Comparison of ENCODE assay signal across 25 cellular contexts in the genomic region with DNA sequence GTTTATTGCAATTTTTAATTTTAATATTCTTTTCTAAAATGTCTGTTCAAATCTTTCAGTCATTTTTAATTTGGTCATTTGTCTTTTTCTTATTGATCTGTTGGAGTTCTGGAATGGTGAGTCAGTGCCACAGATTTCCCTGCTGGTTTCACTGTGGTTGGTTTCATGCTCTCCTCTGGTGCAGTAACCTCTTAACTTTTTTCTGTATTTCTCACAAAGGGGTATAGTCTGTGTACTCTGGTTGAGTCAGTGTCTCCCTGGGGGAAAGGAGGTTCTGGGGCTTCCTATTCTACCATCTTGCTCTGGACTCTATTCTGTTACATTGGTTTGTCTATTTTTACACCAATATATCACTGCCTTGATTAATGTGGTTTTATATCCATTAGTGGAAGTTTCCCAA.
DNase-seq lines count a peak whose midpoint lies in the region; ATAC-seq, FAIRE-seq and TF ChIP-seq lines count a peak whose summit lies in the region.
"Had no signal": no experiment of that assay in that cellular context is flagged by ENCODE, and none has a peak within 500 bp of the region (broad histone marks: within the 10 kb centered on the region; RNA-seq: fewer than 3 reads in every experiment).

No MANE protein-coding gene starts in this region.

- no peak for FAIRE-seq in astrocyte (lab: Jason Lieb, UNC)
- FAIRE-seq in urothelium cell line (lab: Jason Lieb, UNC) = no peak
- FAIRE-seq: H1 had no signal

- H4K20me1 ChIP-seq in GM23248 (ENCODE audit: insufficient read depth) = no peaks in the 10 kb centered on the region
- H4K20me1 ChIP-seq in astrocyte (ENCODE audit: insufficient read depth, low read length) = no peaks in the 10 kb centered on the region

- peaks cover 3% of the 10 kb centered on the region for H3K9me3 ChIP-seq in GM23248 (ENCODE audit: low read depth)
- no peaks in the 10 kb centered on the region for H3K9me3 ChIP-seq in astrocyte (ENCODE audit: insufficient read depth, low read depth, low read length)
- H3K9me3 ChIP-seq: pancreas, suprapubic skin had no signal

- H3K9ac ChIP-seq in GM23248 (no peak overlapping the region), astrocyte (ENCODE audit: low read length) (no peak overlapping the region)

- H3K9me2 ChIP-seq in GM23248 (ENCODE audit: insufficient read depth) = no peaks in the 10 kb centered on the region

- H3K27ac ChIP-seq in GM23248 (no peak overlapping the region), astrocyte (ENCODE audit: low read depth, low read length) (no peak overlapping the region)
- H3K27ac ChIP-seq: heart right ventricle, left lung, pancreas, SK-N-MC, suprapubic skin, uterus, VCaP had no signal

- H3K4me3 Mint-ChIP-seq in astrocyte (ENCODE audit: unreplicated experiment) = no peak overlapping the region
- H3K4me3 Mint-ChIP-seq: activated naive CD8-positive, alpha-beta T cell treated with anti-CD3 and anti-CD28 coated beads for 36 hours; CD8-positive, alpha-beta memory T cell; mesothelial cell of epicardium; natural killer cell treated with Interleukin-12 subunit alpha and Interleukin-12 subunit beta and Interleukin-15 and Interleukin-18, amount 100 ng/mL, for 72 hours; T-helper 17 cell had no signal

- H3K4me2 ChIP-seq in GM23248 (ENCODE audit: unreplicated experiment) = no peak overlapping the region
- no peak overlapping the region for H3K4me2 ChIP-seq in astrocyte (ENCODE audit: low read length)

- no peak for TF ChIP-seq CTCF in astrocyte (IDR thresholded peaks at IDR 0.05; ENCODE audit: insufficient read depth, low read depth, low read length)

- H3K27me3 ChIP-seq in GM23248 (replicated peaks; ENCODE audit: insufficient read depth) (no peaks in the 10 kb centered on the region), astrocyte (ENCODE audit: insufficient read depth, low read length) (no peaks in the 10 kb centered on the region)
- H3K27me3 ChIP-seq: heart right ventricle, left lung, pancreas, suprapubic skin, uterus had no signal

- H3K79me2 ChIP-seq in GM23248 (ENCODE audit: insufficient read depth) (no peaks in the 10 kb centered on the region), astrocyte (ENCODE audit: insufficient read depth, low read length) (no peaks in the 10 kb centered on the region)

- H3K9me3 Mint-ChIP-seq in astrocyte (ENCODE audit: unreplicated experiment) = peaks cover 6% of the 10 kb centered on the region
- H3K9me3 Mint-ChIP-seq: activated naive CD8-positive, alpha-beta T cell treated with anti-CD3 and anti-CD28 coated beads for 36 hours; activated T-helper 2 cell treated with anti-CD3 and anti-CD28 coated beads, Interferon-gamma antibody, Interleukin-2, Interleukin-4, amounts not matched to agents 10 μg/mL and 5 μg/mL and 100 μg/mL, durations not matched to agents 14 hours and 24 hours and 36 hours; natural killer cell treated with Interleukin-12 subunit alpha and Interleukin-12 subunit beta and Interleukin-15 and Interleukin-18, amount 100 ng/mL, for 72 hours had no signal

- H2AFZ ChIP-seq in GM23248 = no peak overlapping the region
- no peak overlapping the region for H2AFZ ChIP-seq in astrocyte (ENCODE audit: low read depth, low read length)

- H3K27ac Mint-ChIP-seq in astrocyte (ENCODE audit: unreplicated experiment) = peak overlapping the region; percentile 86
- H3K27ac Mint-ChIP-seq: activated naive CD8-positive, alpha-beta T cell treated with anti-CD3 and anti-CD28 coated beads for 36 hours; activated T-helper 2 cell treated with anti-CD3 and anti-CD28 coated beads, Interferon-gamma antibody, Interleukin-2, Interleukin-4, amounts not matched to agents 10 μg/mL and 5 μg/mL and 100 μg/mL, durations not matched to agents 14 hours and 24 hours and 36 hours; CD8-positive, alpha-beta memory T cell; mesothelial cell of epicardium; natural killer cell treated with Interleukin-12 subunit alpha and Interleukin-12 subunit beta and Interleukin-15 and Interleukin-18, amount 100 ng/mL, for 72 hours; T-helper 17 cell had no signal

- H3F3A ChIP-seq in GM23248 (ENCODE audit: insufficient read depth) = no peaks in the 10 kb centered on the region

- peaks cover 3% of the 10 kb centered on the region for H3K36me3 Mint-ChIP-seq in astrocyte (ENCODE audit: low read depth, unreplicated experiment)
- H3K36me3 Mint-ChIP-seq: activated naive CD8-positive, alpha-beta T cell treated with anti-CD3 and anti-CD28 coated beads for 36 hours; CD8-positive, alpha-beta memory T cell; natural killer cell treated with Interleukin-12 subunit alpha and Interleukin-12 subunit beta and Interleukin-15 and Interleukin-18, amount 100 ng/mL, for 72 hours had no signal

- no peaks in the 10 kb centered on the region for H3K27me3 Mint-ChIP-seq in astrocyte (ENCODE audit: low read depth, unreplicated experiment)
- H3K27me3 Mint-ChIP-seq: CD8-positive, alpha-beta memory T cell; natural killer cell treated with Interleukin-12 subunit alpha and Interleukin-12 subunit beta and Interleukin-15 and Interleukin-18, amount 100 ng/mL, for 72 hours; T-helper 17 cell had no signal

- no peak for ATAC-seq in GM19463 (IDR thresholded peaks at IDR 0.05; ENCODE audit: unreplicated experiment)
- ATAC-seq: heart right ventricle; left lung; natural killer cell treated with Interleukin-12 subunit alpha and Interleukin-12 subunit beta and Interleukin-15 and Interleukin-18, amount 100 ng/mL, for 72 hours; Panc1; pancreas; T-helper 17 cell had no signal

- peaks cover 14% of the 10 kb centered on the region for H3K4me1 Mint-ChIP-seq in astrocyte (ENCODE audit: low read depth, unreplicated experiment)
- H3K4me1 Mint-ChIP-seq: activated naive CD8-positive, alpha-beta T cell treated with anti-CD3 and anti-CD28 coated beads for 36 hours; CD8-positive, alpha-beta memory T cell; mesothelial cell of epicardium; T-helper 17 cell had no signal

- H3K4me3 ChIP-seq in GM23248 (no peak overlapping the region), astrocyte (ENCODE audit: insufficient read depth, low read depth, low read length) (no peak overlapping the region)
- H3K4me3 ChIP-seq: heart right ventricle, left lung, pancreas, SK-N-MC, suprapubic skin, uterus had no signal

- H3K4me1 ChIP-seq in GM23248 (ENCODE audit: insufficient read depth) (no peaks in the 10 kb centered on the region), astrocyte (ENCODE audit: insufficient read depth, low read length) (no peaks in the 10 kb centered on the region)
- H3K4me1 ChIP-seq: left lung, pancreas, suprapubic skin, uterus had no signal

- DNase-seq in GM23248 = peak; percentile 26
- DNase-seq in astrocyte (ENCODE audit: low read depth) = peak; percentile 43
- DNase-seq in glomerular visceral epithelial cell (ENCODE audit: extremely low spot score) = peak; percentile 47
- DNase-seq in urothelium cell line (ENCODE audit: low spot score) = peak; percentile 26
- no peak for DNase-seq in activated naive CD4-positive, alpha-beta T cell treated with anti-CD3 and anti-CD28 coated beads, Interleukin-2, amount 50 U/mL, for 16 hours
- DNase-seq in NCI-H2227 treated with DMSO at 0.1 percent for 48 hours (lab: John Stamatoyannopoulos, UW) = no peak
- DNase-seq: activated CD4-positive, alpha-beta T cell treated with anti-CD3 and anti-CD28 coated beads, Interleukin-2, amount 50 U/mL, for 1 hour; activated naive CD8-positive, alpha-beta T cell treated with anti-CD3 and anti-CD28 coated beads for 36 hours; CD8-positive, alpha-beta memory T cell; heart right ventricle; left lung; NCI-H1417; NCI-H510A; pancreas; T-helper 17 cell; uterus had no signal

- in situ Hi-C loops in GM23248 (cut with MboI) = no loop called here

- H3K36me3 ChIP-seq in GM23248 (ENCODE audit: low read depth) (no peaks in the 10 kb centered on the region), astrocyte (ENCODE audit: insufficient read depth, low read length) (no peaks in the 10 kb centered on the region)
- H3K36me3 ChIP-seq: heart right ventricle, left lung, pancreas, suprapubic skin, uterus had no signal

Comparison
In these comparisons a context has a peak if more than half of its experiments do, and no peak if none do; other contexts are left out.
1. DNase-seq: peak in GM23248 (single experiment), astrocyte (single experiment), glomerular visceral epithelial cell (single experiment) and urothelium cell line (single experiment); none in activated naive CD4-positive, alpha-beta T cell treated with anti-CD3 and anti-CD28 coated beads, Interleukin-2, amount 50 U/mL, for 16 hours (single experiment) and NCI-H2227 treated with DMSO at 0.1 percent for 48 hours (single experiment).